In the genomic region with DNA sequence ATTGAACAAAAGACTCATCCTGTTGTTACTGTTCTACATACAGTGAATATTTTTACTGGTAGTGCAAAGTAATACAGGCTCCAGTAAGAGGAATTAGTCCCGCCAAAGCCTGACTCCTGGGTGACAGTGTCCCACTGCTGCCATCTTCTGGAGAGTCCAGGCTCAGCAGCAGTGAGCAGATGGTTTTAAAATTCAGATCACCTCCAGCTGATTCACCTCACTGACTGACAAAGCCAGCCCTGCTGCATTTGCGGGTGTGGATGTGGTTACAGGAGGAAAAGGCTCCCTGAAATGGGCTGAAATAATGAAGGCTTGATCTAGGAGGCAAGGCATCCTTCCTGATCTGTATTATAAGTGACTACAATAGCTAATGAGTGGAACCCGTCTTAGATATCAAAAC, we compare ENCODE assay signal across 8 cellular contexts. TPM values are rescaled to one million over a fixed set of nuclear protein-coding genes. Genes with fewer than 3 reads are reported as not detected.
DNase-seq lines count a peak whose midpoint lies in the region; ATAC-seq and TF ChIP-seq lines count a peak whose summit lies in the region.

No MANE protein-coding gene starts in this region.

- peak overlapping the region; percentile 83 for H3K56ac ChIP-seq in mesendoderm (ENCODE audit: low read length)

- TF ChIP-seq CTCF in AG09319 (IDR thresholded peaks at IDR 0.05; ENCODE audit: low read depth, low read length): peak; percentile 94
- TF ChIP-seq CTCF in activated CD8-positive, alpha-beta T cell treated with anti-CD3 and anti-CD28 coated beads for 36 hours (IDR thresholded peaks at IDR 0.05): peak; percentile 90
- TF ChIP-seq CTCF in endodermal cell (conservative IDR thresholded peaks at IDR 0.05): peak; percentile 93

- 36 to 100% methylated on average over 1 to 3 of the region's 3 CpGs for WGBS in endodermal cell (ENCODE audit: insufficient coverage in 1 of 2, insufficient read length in 1 of 2), 2 experiments
- WGBS in mesendoderm (ENCODE audit: extremely low coverage, insufficient coverage, low lambda C conversion rate): no CpG with 5 or more reads among the region's 3 CpGs

- H4K5ac ChIP-seq in mesendoderm (ENCODE audit: low read length): no peak overlapping the region

- no peak overlapping the region for H2BK5ac ChIP-seq in mesendoderm (ENCODE audit: low read length)

- H3K27me3 Mint-ChIP-seq in activated CD8-positive, alpha-beta T cell treated with anti-CD3 and anti-CD28 coated beads for 36 hours: peaks cover 8% of the 10 kb centered on the region
- H3K27me3 Mint-ChIP-seq in endodermal cell (ENCODE audit: insufficient read depth): peaks cover 4% of the 10 kb centered on the region

- no peak overlapping the region for H3K4me3 Mint-ChIP-seq in activated CD8-positive, alpha-beta T cell treated with anti-CD3 and anti-CD28 coated beads for 36 hours
- H3K4me3 Mint-ChIP-seq in endodermal cell: no peak overlapping the region

- peak overlapping the region; percentile 48 for H3K4ac ChIP-seq in mesendoderm (ENCODE audit: low read depth, low read length)

- CTCF ChIA-PET in activated CD8-positive, alpha-beta T cell treated with anti-CD3 and anti-CD28 coated beads for 36 hours (lab: Charles Lee): interaction anchor here (0.6 to 3.7 kb wide), 17 partner anchors 10 to 201 kb away, joined by 3 to 25 read pairs (median 4); a partner anchor contains a TSS

- no peaks in the 10 kb centered on the region for H3K9me3 ChIP-seq in endodermal cell (ENCODE audit: control insufficient read depth, low read length)

- H2AK5ac ChIP-seq in mesendoderm (ENCODE audit: low read length): no peak overlapping the region

- H3K79me2 ChIP-seq in mesendoderm (ENCODE audit: control insufficient read depth, insufficient read depth, low read length): no peaks in the 10 kb centered on the region

- no peak overlapping the region for H3K27ac Mint-ChIP-seq in activated CD8-positive, alpha-beta T cell treated with anti-CD3 and anti-CD28 coated beads for 36 hours
- H3K27ac Mint-ChIP-seq in endodermal cell: peak overlapping the region; percentile 52

- no peak overlapping the region for H4K8ac ChIP-seq in mesendoderm (ENCODE audit: low read depth, low read length)

- H3K27me3 ChIP-seq in endodermal cell (ENCODE audit: control insufficient read depth, insufficient read depth, low read length, poor library complexity, severe bottlenecking): no peaks in the 10 kb centered on the region
- H3K27me3 ChIP-seq in mesendoderm (ENCODE audit: insufficient read depth, low read length, poor library complexity): no peaks in the 10 kb centered on the region

- POLR2A ChIA-PET in activated CD8-positive, alpha-beta T cell treated with anti-CD3 and anti-CD28 coated beads for 36 hours (lab: Charles Lee): no interaction called here

- peak; percentile 65 for ATAC-seq in GM18519 (IDR thresholded peaks at IDR 0.05; ENCODE audit: low FRiP score, unreplicated experiment)
- peak; percentile 72 for ATAC-seq in HG03520 (IDR thresholded peaks at IDR 0.05; ENCODE audit: unreplicated experiment)
- ATAC-seq in activated CD8-positive, alpha-beta T cell treated with anti-CD3 and anti-CD28 coated beads for 36 hours: peak; percentile 92

- H2BK15ac ChIP-seq in mesendoderm (replicated peaks; ENCODE audit: low read depth): no peak overlapping the region

- no peaks in the 10 kb centered on the region for H3K9me3 Mint-ChIP-seq in activated CD8-positive, alpha-beta T cell treated with anti-CD3 and anti-CD28 coated beads for 36 hours
- H3K9me3 Mint-ChIP-seq in endodermal cell: no peaks in the 10 kb centered on the region

- H3K4me3 ChIP-seq in endodermal cell (ENCODE audit: low read length): no peak overlapping the region
- no peak overlapping the region for H3K4me3 ChIP-seq in mesendoderm (ENCODE audit: low read length)

- no peak overlapping the region for H3K18ac ChIP-seq in mesendoderm (ENCODE audit: low read length)

- intact Hi-C loops in activated CD8-positive, alpha-beta T cell treated with anti-CD3 and anti-CD28 coated beads for 36 hours (cut with micrococcal nuclease): loop anchor here (5.0 kb wide), 1 partner anchor 107 kb away; no protein-coding TSS in a partner anchor

- H3K9ac ChIP-seq in endodermal cell (ENCODE audit: extremely low read depth, low read length, poor library complexity, severe bottlenecking): no peak overlapping the region
- H3K9ac ChIP-seq in mesendoderm (ENCODE audit: low read length): no peak overlapping the region

- H3K36me3 Mint-ChIP-seq in activated CD8-positive, alpha-beta T cell treated with anti-CD3 and anti-CD28 coated beads for 36 hours (ENCODE audit: low read depth): no peaks in the 10 kb centered on the region
- no peaks in the 10 kb centered on the region for H3K36me3 Mint-ChIP-seq in endodermal cell (ENCODE audit: low read depth)

- DNase-seq in AG09319 (ENCODE audit: extremely low read depth, low read depth) (peak; percentile 34), NCI-H82 (lab: John Stamatoyannopoulos, UW) (peak; percentile 96), endodermal cell (peak; percentile 95), mesendoderm (peak; percentile 90)
- peak; percentile 80 for DNase-seq in activated CD8-positive, alpha-beta T cell treated with anti-CD3 and anti-CD28 coated beads for 36 hours
- peak; percentile 6 to 16 for DNase-seq in stimulated activated CD8-positive, alpha-beta memory T cell treated with anti-CD3 and anti-CD28 coated beads, Interleukin-7, amount 100 ng/mL, for 4 hours (ENCODE audit: low read depth in 2 of 2)

- no peaks in the 10 kb centered on the region for H3K36me3 ChIP-seq in endodermal cell (ENCODE audit: control insufficient read depth, insufficient read depth, low read length)
- no peaks in the 10 kb centered on the region for H3K36me3 ChIP-seq in mesendoderm (ENCODE audit: control insufficient read depth, insufficient read depth, low read length)

- no peaks in the 10 kb centered on the region for H3K79me1 ChIP-seq in mesendoderm (ENCODE audit: low read length)

- H3K4me2 ChIP-seq in mesendoderm (ENCODE audit: low read length): no peak overlapping the region

- H3K23ac ChIP-seq in mesendoderm (ENCODE audit: low read length): no peak overlapping the region

- H3K4me1 Mint-ChIP-seq in activated CD8-positive, alpha-beta T cell treated with anti-CD3 and anti-CD28 coated beads for 36 hours (ENCODE audit: low read depth): no peaks in the 10 kb centered on the region
- H3K4me1 Mint-ChIP-seq in endodermal cell: peaks cover 12% of the 10 kb centered on the region

- H3K27ac ChIP-seq in endodermal cell (ENCODE audit: low read depth, low read length) (no peak overlapping the region), mesendoderm (ENCODE audit: low read depth, low read length) (no peak overlapping the region)

- no peak overlapping the region for H2BK120ac ChIP-seq in mesendoderm (ENCODE audit: low read depth, low read length)

- H3K4me1 ChIP-seq in endodermal cell (ENCODE audit: control insufficient read depth, insufficient read depth, low read length) (no peaks in the 10 kb centered on the region), mesendoderm (ENCODE audit: control insufficient read depth, low read depth, low read length) (no peaks in the 10 kb centered on the region)

RNA-seq across cellular contexts. Expression of a gene that starts 18.3 kb away (rescaled TPM):
- 1 to 10 TPM; 1.8 to 1.9 TPM for total RNA-seq in activated CD8-positive, alpha-beta T cell treated with anti-CD3 and anti-CD28 coated beads for 36 hours
- under 1 TPM; 0.15 to 0.35 TPM for total RNA-seq in endodermal cell
- 0.39 TPM for polyA plus RNA-seq in endodermal cell (2013, experiment 1 of 2)
- polyA plus RNA-seq in endodermal cell (2013, experiment 2 of 2): 0.17 TPM
- polyA plus RNA-seq in mesendoderm (2013, experiment 1 of 2): 0.37 TPM
- polyA plus RNA-seq in mesendoderm (2013, experiment 2 of 2): 0.27 TPM

RNA-seq across cellular contexts. Expression of a gene that starts 57.9 kb away (rescaled TPM):
- not detected for total RNA-seq in activated CD8-positive, alpha-beta T cell treated with anti-CD3 and anti-CD28 coated beads for 36 hours
- total RNA-seq in endodermal cell: under 1 TPM; 0.02 to 0.07 TPM
- 14.6 TPM for polyA plus RNA-seq in endodermal cell (2013, experiment 1 of 2)
- polyA plus RNA-seq in endodermal cell (2013, experiment 2 of 2): 11.1 TPM
- polyA plus RNA-seq in mesendoderm (2013, experiment 1 of 2): 0.10 TPM
- polyA plus RNA-seq in mesendoderm (2013, experiment 2 of 2): 0.10 TPM

Comparison
In these comparisons a context has a peak if more than half of its experiments do, and no peak if none do; other contexts are left out.
1. DNase-seq: peak in every context shown above with its lines; median percentile 96 in NCI-H82; 95 in endodermal cell; 90 in mesendoderm; 80 in activated CD8-positive, alpha-beta T cell treated with anti-CD3 and anti-CD28 coated beads for 36 hours; 34 in AG09319; 11 in stimulated activated CD8-positive, alpha-beta memory T cell treated with anti-CD3 and anti-CD28 coated beads, Interleukin-7, amount 100 ng/mL, for 4 hours.